Comparison of ENCODE assay signal across 8 cellular contexts in the genomic region with DNA sequence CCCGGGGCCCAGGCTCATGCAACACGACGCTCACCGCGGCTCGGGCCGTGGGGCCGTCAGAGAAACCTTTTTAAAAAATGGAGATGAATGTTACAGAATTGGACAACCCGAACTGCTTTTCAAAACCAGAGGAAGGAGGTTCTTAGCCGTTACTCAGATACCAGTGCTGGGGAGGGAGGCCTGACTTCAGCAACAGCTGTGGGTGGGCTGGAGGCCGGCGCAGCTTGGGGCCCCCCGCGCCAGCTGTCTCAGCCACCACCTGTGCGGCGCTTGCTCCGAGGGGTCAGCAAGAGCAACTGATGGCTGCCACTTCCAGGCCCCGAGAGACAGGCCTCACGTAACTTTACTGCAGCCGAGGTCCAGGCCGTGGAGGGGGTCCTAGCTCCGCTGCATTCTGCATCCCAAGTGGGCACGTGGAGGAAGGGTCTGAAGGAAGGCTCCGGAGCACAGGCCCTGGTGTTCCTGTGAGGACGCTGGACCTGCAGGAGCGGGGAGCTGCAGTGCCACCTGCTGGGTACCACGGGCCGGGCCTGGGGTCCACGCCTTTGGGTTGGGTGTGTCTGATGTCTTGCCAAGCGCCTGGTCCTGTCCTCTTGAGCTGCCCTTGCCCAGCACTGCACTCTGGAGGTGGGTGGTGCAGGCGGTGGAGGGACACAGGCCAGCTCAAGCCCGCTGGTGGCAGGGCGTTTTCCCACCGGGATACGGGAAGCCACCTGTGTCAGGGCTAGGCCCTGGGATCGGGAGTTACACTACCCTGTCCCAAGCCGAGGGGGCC. TPM values are rescaled to one million over a fixed set of nuclear protein-coding genes. Genes with fewer than 3 reads are reported as not detected.
DNase-seq lines count a peak whose midpoint lies in the region; ATAC-seq and TF ChIP-seq lines count a peak whose summit lies in the region.

No MANE protein-coding gene starts in this region.

- H3K36me3 ChIP-seq in Caco-2 (ENCODE audit: control insufficient read depth, insufficient read depth, low read length) (no peaks in the 10 kb centered on the region; the same call in none of the 2 replicates), esophagus squamous epithelium (peaks cover 27 to 100% (median 29%) of the 10 kb centered on the region in 3 donors), osteoblast (ENCODE audit: insufficient read depth, low read length) (peaks cover 71% of the 10 kb centered on the region)

- no peak overlapping the region for H3K4me3 Mint-ChIP-seq in Caco-2 (ENCODE audit: unreplicated experiment)

- H3K27ac ChIP-seq in esophagus squamous epithelium (peak overlapping the region in 2 of 4 donors; percentile 9 to 25), osteoblast (ENCODE audit: low read depth, low read length) (no peak overlapping the region)

- H3K27ac Mint-ChIP-seq in Caco-2 (ENCODE audit: unreplicated experiment) = no peak overlapping the region

- intact Hi-C loops in Caco-2 (cut with micrococcal nuclease; ENCODE audit: unreplicated experiment) = no loop called here
- intact Hi-C loops in esophagus squamous epithelium (cut with DNase I) = no loop called here

- peak; percentile 51 to 69 for DNase-seq in Caco-2
- DNase-seq in activated CD4-positive, alpha-beta T cell treated with anti-CD3 and anti-CD28 coated beads, Interleukin-2, amount 50 U/mL, for 48 hours = peak; percentile 48 to 64
- no peak for DNase-seq in esophagus squamous epithelium (lab: John Stamatoyannopoulos, UW)
- peak; percentile 90 for DNase-seq in osteoblast (ENCODE audit: insufficient read length, low spot score, missing footprints)
- no peak for DNase-seq in cerebellum (ENCODE audit: low spot score)

- peak; percentile 27; the same call in 1 of the 2 replicates for TF ChIP-seq RAD21 in Ishikawa (IDR thresholded peaks at IDR 0.05; ENCODE audit: low read depth)

- TF ChIP-seq EP300 in Ishikawa (IDR thresholded peaks at IDR 0.05; ENCODE audit: borderline replicate concordance) = no peak

- H3K9me3 ChIP-seq in Caco-2 (no peaks in the 10 kb centered on the region), esophagus squamous epithelium (no peaks in the 10 kb centered on the region), osteoblast (ENCODE audit: low read depth, low read length) (no peaks in the 10 kb centered on the region)

- no TSS peak for BruUV-seq in Caco-2 (replicated peaks; lab: Mats Ljungman, UMichigan)

- H3K36me3 Mint-ChIP-seq in Caco-2 (ENCODE audit: insufficient read depth, unreplicated experiment) = peaks cover 22% of the 10 kb centered on the region

- H3K4me1 ChIP-seq in Caco-2 = no peaks in the 10 kb centered on the region
- peaks cover 0 to 23% (median 7%) of the 10 kb centered on the region in 3 donors for H3K4me1 ChIP-seq in esophagus squamous epithelium
- H3K4me1 ChIP-seq in osteoblast (ENCODE audit: insufficient read depth, low read length) = no peaks in the 10 kb centered on the region

- TF ChIP-seq POLR2A in esophagus squamous epithelium (IDR thresholded peaks at IDR 0.05) = no peak

- CTCF ChIA-PET in Caco-2 (lab: Charles Lee) = interaction anchor here (0.5 to 0.8 kb wide), 4 partner anchors 9 to 170 kb away, joined by 4 to 8 read pairs (median 5); a partner anchor contains a TSS

- H3K4me3 ChIP-seq in Caco-2 (ENCODE audit: low read depth, low read length) = no peak overlapping the region
- no peak overlapping the region for H3K4me3 ChIP-seq in esophagus squamous epithelium
- H3K4me3 ChIP-seq in osteoblast (ENCODE audit: insufficient read depth, low read length) = no peak overlapping the region

- H3K27me3 ChIP-seq in Caco-2 (replicated peaks; ENCODE audit: control insufficient read depth, insufficient read depth, low read length) (no peaks in the 10 kb centered on the region), esophagus squamous epithelium (no peaks in the 10 kb centered on the region), osteoblast (ENCODE audit: insufficient read depth, low read length) (no peaks in the 10 kb centered on the region)

- H3K79me2 ChIP-seq in osteoblast (ENCODE audit: insufficient read depth, low read length) = peaks cover 4% of the 10 kb centered on the region

- no peak overlapping the region for H2AFZ ChIP-seq in osteoblast (ENCODE audit: low read length)

- H3K4me1 Mint-ChIP-seq in Caco-2 (ENCODE audit: low read depth, unreplicated experiment) = no peaks in the 10 kb centered on the region

- ATAC-seq in HG02840 (IDR thresholded peaks at IDR 0.05; ENCODE audit: low FRiP score, unreplicated experiment) (no peak), HG03439 (IDR thresholded peaks at IDR 0.05; ENCODE audit: unreplicated experiment) (no peak)

- POLR2A ChIA-PET in Caco-2 (lab: Charles Lee) = no interaction called here

- no peaks in the 10 kb centered on the region for H3K9me3 Mint-ChIP-seq in Caco-2 (ENCODE audit: unreplicated experiment)

- H3K4me2 ChIP-seq in osteoblast (ENCODE audit: insufficient read depth, low read length) = no peak overlapping the region

- H3K27me3 Mint-ChIP-seq in Caco-2 (ENCODE audit: insufficient read depth, unreplicated experiment) = no peaks in the 10 kb centered on the region

- TF ChIP-seq CTCF in Caco-2 (IDR thresholded peaks at IDR 0.05; ENCODE audit: insufficient read depth in 1 of 2, low read depth in 1 of 2, low read length in 1 of 2, severe bottlenecking in 1 of 2, unreplicated experiment in 1 of 2) = peak in 1 of 2 experiments; percentile 64
- TF ChIP-seq CTCF in esophagus squamous epithelium (IDR thresholded peaks at IDR 0.05) = peak in 5 of 6 experiments; percentile 40 to 66 (median 45)
- peak; percentile 37 for TF ChIP-seq CTCF in osteoblast (IDR thresholded peaks at IDR 0.05; ENCODE audit: extremely low read depth, low read depth, low read length)

- peaks cover 3% of the 10 kb centered on the region for H4K20me1 ChIP-seq in osteoblast (ENCODE audit: insufficient read depth, low read length)

- 77 to 85% methylated on average over 16 to 29 of the region's 37 CpGs for WGBS in esophagus squamous epithelium, 2 donors

TF ChIP-seq in Ishikawa, 13 proteins besides CTCF, POLR2A, EP300 and RAD21:
- no peak for TF ChIP-seq EGR1 (IDR thresholded peaks at IDR 0.05)
- TF ChIP-seq YY1 (IDR thresholded peaks at IDR 0.05; ENCODE audit: low read depth) = no peak

RNA-seq across cellular contexts. Expression of a gene that starts 9.8 kb away (rescaled TPM):
- total RNA-seq in Caco-2 (2022) = 13.5 and 15.1 TPM in 2 replicates
- total RNA-seq in esophagus squamous epithelium = 10 to 100 TPM in 3 of 4 donors, 1 to 10 TPM in 1; 4.8 to 17.1 (median 13.3) TPM
- 19.2 and 19.5 TPM in 2 replicates for total RNA-seq in osteoblast
- 20.6 TPM for total RNA-seq in cerebellum

RNA-seq across cellular contexts. Expression of a gene that starts 20.9 kb away (rescaled TPM):
- 20.0 and 21.8 TPM in 2 replicates for total RNA-seq in Caco-2 (2022)
- 10 to 100 TPM in 1 of 4 donors, 1 to 10 TPM in 3; 6.7 to 12.1 (median 8.7) TPM for total RNA-seq in esophagus squamous epithelium
- total RNA-seq in osteoblast = 13.4 and 16.8 TPM in 2 replicates
- total RNA-seq in cerebellum = 9.5 TPM

RNA-seq across cellular contexts. Expression of a gene that starts 31.8 kb away (rescaled TPM):
- total RNA-seq in Caco-2 (2022) (21.6 and 22.4 TPM in 2 replicates), esophagus squamous epithelium (10 to 100 TPM; 45.9 to 68.1 (median 55.1) TPM), osteoblast (76.3 and 86.1 TPM in 2 replicates), cerebellum (6.1 TPM)

RNA-seq across cellular contexts. Expression of a gene that starts 54.7 kb away (rescaled TPM):
- total RNA-seq in Caco-2 (2022) (22.5 and 24.8 TPM in 2 replicates), esophagus squamous epithelium (10 to 100 TPM in 3 of 4 donors, 1 to 10 TPM in 1; 7.2 to 26.0 (median 16.0) TPM), osteoblast (11.5 and 14.5 TPM in 2 replicates), cerebellum (15.5 TPM)

Comparison
In these comparisons a context has a peak if more than half of its experiments do, and no peak if none do; other contexts are left out.
1. DNase-seq: peak in Caco-2 (2 of 2), activated CD4-positive, alpha-beta T cell treated with anti-CD3 and anti-CD28 coated beads, Interleukin-2, amount 50 U/mL, for 48 hours (2 of 2) and osteoblast (single experiment); none in esophagus squamous epithelium (single experiment) and cerebellum (single experiment).